Comparison of ENCODE assay signal across 1 cellular context in the genomic region with DNA sequence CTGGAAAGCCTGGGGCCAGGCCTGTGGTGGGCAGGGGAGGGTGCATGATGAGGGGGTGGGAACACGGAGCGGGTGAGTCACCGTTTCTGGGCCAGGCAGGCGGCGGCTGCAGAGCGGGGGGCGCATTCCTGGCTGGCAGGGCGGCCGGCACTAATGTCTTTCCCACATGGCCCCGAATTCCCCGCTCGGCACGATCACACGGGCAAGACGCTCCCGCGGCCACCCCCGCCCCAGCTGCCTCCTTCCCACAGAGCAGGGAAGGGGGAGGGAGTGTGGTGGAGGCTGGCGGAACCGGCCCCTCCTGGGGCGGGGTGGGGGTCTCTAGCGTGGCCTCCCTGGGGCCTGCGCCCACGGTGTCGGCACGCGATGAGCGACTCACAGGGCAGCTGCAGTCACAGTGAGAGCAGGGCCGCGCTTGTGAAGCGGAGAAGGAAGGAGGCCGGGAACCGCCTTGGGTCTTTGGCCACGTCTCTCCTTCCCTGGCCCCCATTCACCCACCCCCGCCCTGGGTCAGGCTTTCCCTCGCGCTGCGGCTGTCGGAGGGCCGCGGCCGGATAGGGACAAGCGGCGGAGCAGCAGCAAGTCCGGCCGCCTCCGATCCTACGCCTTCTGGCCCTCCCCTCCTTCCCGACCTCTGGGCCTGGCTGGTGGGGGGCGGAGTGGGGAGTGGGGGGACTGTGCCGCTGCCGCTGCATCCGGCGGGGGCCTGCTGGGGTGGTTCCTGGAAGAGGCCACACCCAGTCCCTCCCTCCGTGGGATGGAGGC.
A peak's percentile ranks its signal among the peaks of the same experiment; 100 is the strongest.
TF ChIP-seq lines count a peak whose summit lies in the region.

No MANE protein-coding gene starts in this region.

TF ChIP-seq in HepG2, 621 proteins besides CTCF, POLR2A, EP300 and RAD21 (continued from another document and continues in another):
- TF ChIP-seq, protein P1, sequence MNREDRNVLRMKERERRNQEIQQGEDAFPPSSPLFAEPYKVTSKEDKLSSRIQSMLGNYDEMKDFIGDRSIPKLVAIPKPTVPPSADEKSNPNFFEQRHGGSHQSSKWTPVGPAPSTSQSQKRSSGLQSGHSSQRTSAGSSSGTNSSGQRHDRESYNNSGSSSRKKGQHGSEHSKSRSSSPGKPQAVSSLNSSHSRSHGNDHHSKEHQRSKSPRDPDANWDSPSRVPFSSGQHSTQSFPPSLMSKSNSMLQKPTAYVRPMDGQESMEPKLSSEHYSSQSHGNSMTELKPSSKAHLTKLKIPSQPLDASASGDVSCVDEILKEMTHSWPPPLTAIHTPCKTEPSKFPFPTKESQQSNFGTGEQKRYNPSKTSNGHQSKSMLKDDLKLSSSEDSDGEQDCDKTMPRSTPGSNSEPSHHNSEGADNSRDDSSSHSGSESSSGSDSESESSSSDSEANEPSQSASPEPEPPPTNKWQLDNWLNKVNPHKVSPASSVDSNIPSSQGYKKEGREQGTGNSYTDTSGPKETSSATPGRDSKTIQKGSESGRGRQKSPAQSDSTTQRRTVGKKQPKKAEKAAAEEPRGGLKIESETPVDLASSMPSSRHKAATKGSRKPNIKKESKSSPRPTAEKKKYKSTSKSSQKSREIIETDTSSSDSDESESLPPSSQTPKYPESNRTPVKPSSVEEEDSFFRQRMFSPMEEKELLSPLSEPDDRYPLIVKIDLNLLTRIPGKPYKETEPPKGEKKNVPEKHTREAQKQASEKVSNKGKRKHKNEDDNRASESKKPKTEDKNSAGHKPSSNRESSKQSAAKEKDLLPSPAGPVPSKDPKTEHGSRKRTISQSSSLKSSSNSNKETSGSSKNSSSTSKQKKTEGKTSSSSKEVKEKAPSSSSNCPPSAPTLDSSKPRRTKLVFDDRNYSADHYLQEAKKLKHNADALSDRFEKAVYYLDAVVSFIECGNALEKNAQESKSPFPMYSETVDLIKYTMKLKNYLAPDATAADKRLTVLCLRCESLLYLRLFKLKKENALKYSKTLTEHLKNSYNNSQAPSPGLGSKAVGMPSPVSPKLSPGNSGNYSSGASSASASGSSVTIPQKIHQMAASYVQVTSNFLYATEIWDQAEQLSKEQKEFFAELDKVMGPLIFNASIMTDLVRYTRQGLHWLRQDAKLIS (CRISPR knock-in tag; IDR thresholded peaks at IDR 0.05) = 0 out of 2 replicates have a peak, but pooled peaks have one; percentile 31
- TF ChIP-seq SALL1 (CRISPR knock-in tag; IDR thresholded peaks at IDR 0.05) = peak; percentile 55
- TF ChIP-seq, protein P2, sequence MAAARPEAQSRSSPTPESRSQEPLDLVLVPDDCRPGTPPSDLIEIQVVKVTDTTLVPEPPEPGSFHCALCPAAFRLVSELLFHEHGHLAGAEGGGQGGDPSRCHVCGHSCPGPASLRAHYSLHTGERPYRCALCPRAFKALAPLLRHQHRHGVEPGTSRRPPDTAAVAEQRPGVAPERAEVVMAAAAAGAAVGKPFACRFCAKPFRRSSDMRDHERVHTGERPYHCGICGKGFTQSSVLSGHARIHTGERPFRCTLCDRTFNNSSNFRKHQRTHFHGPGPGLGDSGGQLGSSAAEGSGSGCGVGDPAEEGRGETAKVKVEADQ (CRISPR knock-in tag; IDR thresholded peaks at IDR 0.05; ENCODE audit: borderline replicate concordance) = peak; percentile 37; the same call in 1 of the 2 replicates
- TF ChIP-seq ZNF547 (CRISPR knock-in tag; IDR thresholded peaks at IDR 0.05) = 0 out of 2 replicates have a peak, but pooled peaks have one; percentile 19
- 0 out of 2 replicates have a peak, but pooled peaks have one; percentile 26 for TF ChIP-seq HOXD1 (CRISPR knock-in tag; IDR thresholded peaks at IDR 0.05)
- TF ChIP-seq BHLHE40 (IDR thresholded peaks at IDR 0.05; ENCODE audit: low read length) = no peak; the same call in 1 of the 2 replicates
- TF ChIP-seq ZNF383 (CRISPR knock-in tag; IDR thresholded peaks at IDR 0.05; ENCODE audit: borderline replicate concordance) = no peak
- no peak for TF ChIP-seq TBP (CRISPR knock-in tag; IDR thresholded peaks at IDR 0.05)
- TF ChIP-seq, protein P3, sequence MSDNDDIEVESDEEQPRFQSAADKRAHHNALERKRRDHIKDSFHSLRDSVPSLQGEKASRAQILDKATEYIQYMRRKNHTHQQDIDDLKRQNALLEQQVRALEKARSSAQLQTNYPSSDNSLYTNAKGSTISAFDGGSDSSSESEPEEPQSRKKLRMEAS (IDR thresholded peaks at IDR 0.05) = peak; percentile 81
- TF ChIP-seq, protein P4, sequence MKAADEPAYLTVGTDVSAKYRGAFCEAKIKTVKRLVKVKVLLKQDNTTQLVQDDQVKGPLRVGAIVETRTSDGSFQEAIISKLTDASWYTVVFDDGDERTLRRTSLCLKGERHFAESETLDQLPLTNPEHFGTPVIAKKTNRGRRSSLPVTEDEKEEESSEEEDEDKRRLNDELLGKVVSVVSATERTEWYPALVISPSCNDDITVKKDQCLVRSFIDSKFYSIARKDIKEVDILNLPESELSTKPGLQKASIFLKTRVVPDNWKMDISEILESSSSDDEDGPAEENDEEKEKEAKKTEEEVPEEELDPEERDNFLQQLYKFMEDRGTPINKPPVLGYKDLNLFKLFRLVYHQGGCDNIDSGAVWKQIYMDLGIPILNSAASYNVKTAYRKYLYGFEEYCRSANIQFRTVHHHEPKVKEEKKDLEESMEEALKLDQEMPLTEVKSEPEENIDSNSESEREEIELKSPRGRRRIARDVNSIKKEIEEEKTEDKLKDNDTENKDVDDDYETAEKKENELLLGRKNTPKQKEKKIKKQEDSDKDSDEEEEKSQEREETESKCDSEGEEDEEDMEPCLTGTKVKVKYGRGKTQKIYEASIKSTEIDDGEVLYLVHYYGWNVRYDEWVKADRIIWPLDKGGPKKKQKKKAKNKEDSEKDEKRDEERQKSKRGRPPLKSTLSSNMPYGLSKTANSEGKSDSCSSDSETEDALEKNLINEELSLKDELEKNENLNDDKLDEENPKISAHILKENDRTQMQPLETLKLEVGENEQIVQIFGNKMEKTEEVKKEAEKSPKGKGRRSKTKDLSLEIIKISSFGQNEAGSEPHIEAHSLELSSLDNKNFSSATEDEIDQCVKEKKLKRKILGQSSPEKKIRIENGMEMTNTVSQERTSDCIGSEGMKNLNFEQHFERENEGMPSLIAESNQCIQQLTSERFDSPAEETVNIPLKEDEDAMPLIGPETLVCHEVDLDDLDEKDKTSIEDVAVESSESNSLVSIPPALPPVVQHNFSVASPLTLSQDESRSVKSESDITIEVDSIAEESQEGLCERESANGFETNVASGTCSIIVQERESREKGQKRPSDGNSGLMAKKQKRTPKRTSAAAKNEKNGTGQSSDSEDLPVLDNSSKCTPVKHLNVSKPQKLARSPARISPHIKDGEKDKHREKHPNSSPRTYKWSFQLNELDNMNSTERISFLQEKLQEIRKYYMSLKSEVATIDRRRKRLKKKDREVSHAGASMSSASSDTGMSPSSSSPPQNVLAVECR (CRISPR knock-in tag; IDR thresholded peaks at IDR 0.05; ENCODE audit: borderline replicate concordance) = peak; percentile 50; the same call in 1 of the 2 replicates
- TF ChIP-seq PTBP1 (IDR thresholded peaks at IDR 0.05; ENCODE audit: low read depth, low read length, poor library complexity, severe bottlenecking) = peak; percentile 32
- no peak for TF ChIP-seq HMG20B (CRISPR knock-in tag; conservative IDR thresholded peaks at IDR 0.05)
- 0 out of 2 replicates have a peak, but pooled peaks have one; percentile 38 for TF ChIP-seq GTF3A (CRISPR knock-in tag; conservative IDR thresholded peaks at IDR 0.05)
- TF ChIP-seq, protein P5, sequence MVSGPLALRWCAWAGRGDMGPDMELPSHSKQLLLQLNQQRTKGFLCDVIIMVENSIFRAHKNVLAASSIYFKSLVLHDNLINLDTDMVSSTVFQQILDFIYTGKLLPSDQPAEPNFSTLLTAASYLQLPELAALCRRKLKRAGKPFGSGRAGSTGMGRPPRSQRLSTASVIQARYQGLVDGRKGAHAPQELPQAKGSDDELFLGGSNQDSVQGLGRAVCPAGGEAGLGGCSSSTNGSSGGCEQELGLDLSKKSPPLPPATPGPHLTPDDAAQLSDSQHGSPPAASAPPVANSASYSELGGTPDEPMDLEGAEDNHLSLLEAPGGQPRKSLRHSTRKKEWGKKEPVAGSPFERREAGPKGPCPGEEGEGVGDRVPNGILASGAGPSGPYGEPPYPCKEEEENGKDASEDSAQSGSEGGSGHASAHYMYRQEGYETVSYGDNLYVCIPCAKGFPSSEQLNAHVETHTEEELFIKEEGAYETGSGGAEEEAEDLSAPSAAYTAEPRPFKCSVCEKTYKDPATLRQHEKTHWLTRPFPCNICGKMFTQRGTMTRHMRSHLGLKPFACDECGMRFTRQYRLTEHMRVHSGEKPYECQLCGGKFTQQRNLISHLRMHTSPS (CRISPR knock-in tag; IDR thresholded peaks at IDR 0.05; ENCODE audit: low read depth) = 0 out of 2 replicates have a peak, but pooled peaks have one; percentile 41
- TF ChIP-seq, protein P6, sequence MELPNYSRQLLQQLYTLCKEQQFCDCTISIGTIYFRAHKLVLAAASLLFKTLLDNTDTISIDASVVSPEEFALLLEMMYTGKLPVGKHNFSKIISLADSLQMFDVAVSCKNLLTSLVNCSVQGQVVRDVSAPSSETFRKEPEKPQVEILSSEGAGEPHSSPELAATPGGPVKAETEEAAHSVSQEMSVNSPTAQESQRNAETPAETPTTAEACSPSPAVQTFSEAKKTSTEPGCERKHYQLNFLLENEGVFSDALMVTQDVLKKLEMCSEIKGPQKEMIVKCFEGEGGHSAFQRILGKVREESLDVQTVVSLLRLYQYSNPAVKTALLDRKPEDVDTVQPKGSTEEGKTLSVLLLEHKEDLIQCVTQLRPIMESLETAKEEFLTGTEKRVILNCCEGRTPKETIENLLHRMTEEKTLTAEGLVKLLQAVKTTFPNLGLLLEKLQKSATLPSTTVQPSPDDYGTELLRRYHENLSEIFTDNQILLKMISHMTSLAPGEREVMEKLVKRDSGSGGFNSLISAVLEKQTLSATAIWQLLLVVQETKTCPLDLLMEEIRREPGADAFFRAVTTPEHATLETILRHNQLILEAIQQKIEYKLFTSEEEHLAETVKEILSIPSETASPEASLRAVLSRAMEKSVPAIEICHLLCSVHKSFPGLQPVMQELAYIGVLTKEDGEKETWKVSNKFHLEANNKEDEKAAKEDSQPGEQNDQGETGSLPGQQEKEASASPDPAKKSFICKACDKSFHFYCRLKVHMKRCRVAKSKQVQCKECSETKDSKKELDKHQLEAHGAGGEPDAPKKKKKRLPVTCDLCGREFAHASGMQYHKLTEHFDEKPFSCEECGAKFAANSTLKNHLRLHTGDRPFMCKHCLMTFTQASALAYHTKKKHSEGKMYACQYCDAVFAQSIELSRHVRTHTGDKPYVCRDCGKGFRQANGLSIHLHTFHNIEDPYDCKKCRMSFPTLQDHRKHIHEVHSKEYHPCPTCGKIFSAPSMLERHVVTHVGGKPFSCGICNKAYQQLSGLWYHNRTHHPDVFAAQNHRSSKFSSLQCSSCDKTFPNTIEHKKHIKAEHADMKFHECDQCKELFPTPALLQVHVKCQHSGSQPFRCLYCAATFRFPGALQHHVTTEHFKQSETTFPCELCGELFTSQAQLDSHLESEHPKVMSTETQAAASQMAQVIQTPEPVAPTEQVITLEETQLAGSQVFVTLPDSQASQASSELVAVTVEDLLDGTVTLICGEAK (IDR thresholded peaks at IDR 0.05) = no peak
- TF ChIP-seq, protein P6 (CRISPR knock-in tag; IDR thresholded peaks at IDR 0.05) = 0 out of 2 replicates have a peak, but pooled peaks have one; percentile 65
- TF ChIP-seq ZNF766 (CRISPR knock-in tag; IDR thresholded peaks at IDR 0.05; ENCODE audit: borderline replicate concordance) = no peak
- no peak for TF ChIP-seq SUZ12 (IDR thresholded peaks at IDR 0.05; ENCODE audit: low read depth, low read length)
- TF ChIP-seq ZNF747 (CRISPR knock-in tag; IDR thresholded peaks at IDR 0.05; ENCODE audit: borderline replicate concordance) = 0 out of 2 replicates have a peak, but pooled peaks have one; percentile 36
- no peak for TF ChIP-seq MAF1 (CRISPR knock-in tag; IDR thresholded peaks at IDR 0.05; ENCODE audit: borderline replicate concordance)
- peak; percentile 27; the same call in 1 of the 2 replicates for TF ChIP-seq POLR2AphosphoS5 (IDR thresholded peaks at IDR 0.05; ENCODE audit: low read depth, low read length)
- TF ChIP-seq ZMYM3 (CRISPR knock-in tag; IDR thresholded peaks at IDR 0.05) = no peak
- peak; percentile 57; the same call in 1 of the 2 replicates for TF ChIP-seq ZNF350 (CRISPR knock-in tag; IDR thresholded peaks at IDR 0.05; ENCODE audit: borderline replicate concordance, low read depth)
- TF ChIP-seq, protein P7, sequence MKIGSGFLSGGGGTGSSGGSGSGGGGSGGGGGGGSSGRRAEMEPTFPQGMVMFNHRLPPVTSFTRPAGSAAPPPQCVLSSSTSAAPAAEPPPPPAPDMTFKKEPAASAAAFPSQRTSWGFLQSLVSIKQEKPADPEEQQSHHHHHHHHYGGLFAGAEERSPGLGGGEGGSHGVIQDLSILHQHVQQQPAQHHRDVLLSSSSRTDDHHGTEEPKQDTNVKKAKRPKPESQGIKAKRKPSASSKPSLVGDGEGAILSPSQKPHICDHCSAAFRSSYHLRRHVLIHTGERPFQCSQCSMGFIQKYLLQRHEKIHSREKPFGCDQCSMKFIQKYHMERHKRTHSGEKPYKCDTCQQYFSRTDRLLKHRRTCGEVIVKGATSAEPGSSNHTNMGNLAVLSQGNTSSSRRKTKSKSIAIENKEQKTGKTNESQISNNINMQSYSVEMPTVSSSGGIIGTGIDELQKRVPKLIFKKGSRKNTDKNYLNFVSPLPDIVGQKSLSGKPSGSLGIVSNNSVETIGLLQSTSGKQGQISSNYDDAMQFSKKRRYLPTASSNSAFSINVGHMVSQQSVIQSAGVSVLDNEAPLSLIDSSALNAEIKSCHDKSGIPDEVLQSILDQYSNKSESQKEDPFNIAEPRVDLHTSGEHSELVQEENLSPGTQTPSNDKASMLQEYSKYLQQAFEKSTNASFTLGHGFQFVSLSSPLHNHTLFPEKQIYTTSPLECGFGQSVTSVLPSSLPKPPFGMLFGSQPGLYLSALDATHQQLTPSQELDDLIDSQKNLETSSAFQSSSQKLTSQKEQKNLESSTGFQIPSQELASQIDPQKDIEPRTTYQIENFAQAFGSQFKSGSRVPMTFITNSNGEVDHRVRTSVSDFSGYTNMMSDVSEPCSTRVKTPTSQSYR (CRISPR knock-in tag; IDR thresholded peaks at IDR 0.05; ENCODE audit: borderline replicate concordance) = peak; percentile 49; the same call in 1 of the 2 replicates
- peak; percentile 50; the same call in 1 of the 2 replicates for TF ChIP-seq ZNF205 (CRISPR knock-in tag; IDR thresholded peaks at IDR 0.05)
